8 cellular contexts compared by ENCODE assay signal in the genomic region with DNA sequence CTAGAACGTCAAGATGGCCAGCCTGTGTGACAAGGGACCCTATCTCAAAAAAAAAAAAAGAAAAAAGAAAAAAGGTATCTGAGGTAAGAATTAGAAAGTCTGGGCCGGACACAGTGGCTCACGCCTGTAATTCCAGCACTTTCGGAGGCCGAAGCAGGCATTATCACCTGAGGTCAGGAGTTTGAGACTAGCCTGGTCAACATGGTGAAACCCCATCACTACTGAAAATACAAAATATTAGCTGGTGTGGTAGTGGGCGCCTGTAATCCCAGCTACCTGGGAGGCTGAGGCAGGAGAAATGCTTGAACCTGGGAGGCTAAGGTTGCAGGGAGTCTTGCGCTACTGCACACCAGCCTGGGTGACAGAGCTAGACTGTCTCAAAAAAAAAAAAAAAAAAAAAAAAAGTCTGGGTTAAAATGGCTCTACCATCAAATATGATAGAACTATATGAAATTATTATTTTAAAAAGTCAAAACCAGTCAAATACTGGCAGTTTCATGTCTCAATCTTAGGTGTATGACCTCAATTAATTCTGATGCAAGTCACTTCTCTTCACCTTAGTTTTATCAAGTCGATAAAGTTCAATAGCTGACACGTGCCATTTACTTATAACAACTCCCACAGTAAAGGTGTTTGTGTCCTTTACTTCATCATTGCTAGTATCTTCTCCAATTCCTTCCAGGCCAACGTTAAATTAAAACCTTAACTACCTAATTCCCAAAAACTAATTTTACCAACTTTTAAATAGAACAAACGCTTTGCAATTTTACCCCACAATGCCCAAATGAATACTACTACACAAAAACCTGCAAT. TPM values are rescaled to one million over a fixed set of nuclear protein-coding genes. Genes with fewer than 3 reads are reported as not detected.
DNase-seq lines count a peak whose midpoint lies in the region; ATAC-seq and TF ChIP-seq lines count a peak whose summit lies in the region.

No MANE protein-coding gene starts in this region.

- peaks cover 32% of the 10 kb centered on the region for H3K4me1 Mint-ChIP-seq in T-helper 1 cell treated with Interleukin-12 subunit alpha and Interleukin-12 subunit beta and Interleukin-4 antibody, amounts not matched to agents 30 μg/mL and 1 μg/mL, for 36 hours (ENCODE audit: low read depth)
- H3K4me1 Mint-ChIP-seq in activated B cell treated with CpG ODN at 0.5 μM for 24 hours, result peaks cover 55% of the 10 kb centered on the region
- peaks cover 53% of the 10 kb centered on the region for H3K4me1 Mint-ChIP-seq in stimulated activated naive CD8-positive, alpha-beta T cell treated with anti-CD3 and anti-CD28 coated beads, Interleukin-15, amount 100 ng/mL, for 72 hours

- peak overlapping the region; percentile 73 for H3K4me3 ChIP-seq in iPS-11a (ENCODE audit: low read depth, low read length)

- TF ChIP-seq CTCF in activated B cell treated with CpG ODN at 0.5 μM for 24 hours (IDR thresholded peaks at IDR 0.05), result no peak

- CTCF ChIA-PET in activated B cell treated with CpG ODN at 0.5 μM for 24 hours (lab: Charles Lee), result no interaction called here

- H3K9me3 Mint-ChIP-seq in T-helper 1 cell treated with Interleukin-12 subunit alpha and Interleukin-12 subunit beta and Interleukin-4 antibody, amounts not matched to agents 30 μg/mL and 1 μg/mL, for 36 hours, result no peaks in the 10 kb centered on the region
- no peaks in the 10 kb centered on the region for H3K9me3 Mint-ChIP-seq in activated B cell treated with CpG ODN at 0.5 μM for 24 hours
- H3K9me3 Mint-ChIP-seq in stimulated activated naive CD8-positive, alpha-beta T cell treated with anti-CD3 and anti-CD28 coated beads, Interleukin-15, amount 100 ng/mL, for 72 hours, result no peaks in the 10 kb centered on the region

- peak overlapping the region; percentile 85 for H3K4me3 Mint-ChIP-seq in T-helper 1 cell treated with Interleukin-12 subunit alpha and Interleukin-12 subunit beta and Interleukin-4 antibody, amounts not matched to agents 30 μg/mL and 1 μg/mL, for 36 hours
- peak overlapping the region; percentile 96 for H3K4me3 Mint-ChIP-seq in activated B cell treated with CpG ODN at 0.5 μM for 24 hours
- peak overlapping the region; percentile 93 to 95 for H3K4me3 Mint-ChIP-seq in stimulated activated naive CD8-positive, alpha-beta T cell treated with anti-CD3 and anti-CD28 coated beads, Interleukin-15, amount 100 ng/mL, for 72 hours

- H3K27me3 Mint-ChIP-seq in T-helper 1 cell treated with Interleukin-12 subunit alpha and Interleukin-12 subunit beta and Interleukin-4 antibody, amounts not matched to agents 30 μg/mL and 1 μg/mL, for 36 hours (ENCODE audit: low read depth), result no peaks in the 10 kb centered on the region
- H3K27me3 Mint-ChIP-seq in activated B cell treated with CpG ODN at 0.5 μM for 24 hours, result no peaks in the 10 kb centered on the region
- no peaks in the 10 kb centered on the region for H3K27me3 Mint-ChIP-seq in stimulated activated naive CD8-positive, alpha-beta T cell treated with anti-CD3 and anti-CD28 coated beads, Interleukin-15, amount 100 ng/mL, for 72 hours

- peak overlapping the region; percentile 96 for H3K27ac Mint-ChIP-seq in T-helper 1 cell treated with Interleukin-12 subunit alpha and Interleukin-12 subunit beta and Interleukin-4 antibody, amounts not matched to agents 30 μg/mL and 1 μg/mL, for 36 hours
- peak overlapping the region; percentile 99 for H3K27ac Mint-ChIP-seq in activated B cell treated with CpG ODN at 0.5 μM for 24 hours
- peak overlapping the region; percentile 99 to 100 for H3K27ac Mint-ChIP-seq in stimulated activated naive CD8-positive, alpha-beta T cell treated with anti-CD3 and anti-CD28 coated beads, Interleukin-15, amount 100 ng/mL, for 72 hours

- intact Hi-C loops in activated B cell treated with CpG ODN at 0.5 μM for 24 hours (cut with micrococcal nuclease), result loop anchor here (5.0 kb wide), 2 partner anchors 735 to 770 kb away; no protein-coding TSS in a partner anchor

- POLR2A ChIA-PET in activated B cell treated with CpG ODN at 0.5 μM for 24 hours (lab: Charles Lee), result interaction anchor here (0.6 to 2.3 kb wide), 7 partner anchors 17 to 975 kb away, joined by 3 to 22 read pairs (median 8); a partner anchor contains a TSS

- ATAC-seq in activated B cell treated with CpG ODN at 0.5 μM for 24 hours (ENCODE audit: low read depth) (no peak), GM18868 (IDR thresholded peaks at IDR 0.05; ENCODE audit: unreplicated experiment) (no peak), GM18517 (IDR thresholded peaks at IDR 0.05; ENCODE audit: unreplicated experiment) (no peak)
- ATAC-seq in stimulated activated naive CD8-positive, alpha-beta T cell treated with anti-CD3 and anti-CD28 coated beads, Interleukin-15, amount 100 ng/mL, for 72 hours, result no peak

- no peak for DNase-seq in T-helper 1 cell
- DNase-seq in activated B cell treated with CpG ODN at 0.5 μM for 24 hours, result no peak
- no peak for DNase-seq in stimulated activated naive CD8-positive, alpha-beta T cell treated with anti-CD3 and anti-CD28 coated beads, Interleukin-15, amount 100 ng/mL, for 72 hours
- no peak for DNase-seq in C1 segment of cervical spinal cord (lab: John Stamatoyannopoulos, UW)

- peaks cover 36% of the 10 kb centered on the region for H3K36me3 Mint-ChIP-seq in T-helper 1 cell treated with Interleukin-12 subunit alpha and Interleukin-12 subunit beta and Interleukin-4 antibody, amounts not matched to agents 30 μg/mL and 1 μg/mL, for 36 hours (ENCODE audit: low read depth)
- peaks cover 59% of the 10 kb centered on the region for H3K36me3 Mint-ChIP-seq in activated B cell treated with CpG ODN at 0.5 μM for 24 hours (ENCODE audit: low read depth)

RNA-seq across cellular contexts. Expression of a gene that starts 1.1 kb away (rescaled TPM):
- 4,125 and 4,753 TPM in 2 replicates for total RNA-seq in activated B cell treated with CpG ODN at 0.5 μM for 24 hours
